Comparison of ENCODE assay signal across 9 cellular contexts in genomic region chr11:58647141-58647699, GRCh38. TPM values are rescaled to one million over a fixed set of nuclear protein-coding genes. Genes with fewer than 3 reads are reported as not detected.
DNase-seq lines count a peak whose midpoint lies in the region; ATAC-seq and TF ChIP-seq lines count a peak whose summit lies in the region.
"Had no signal": no experiment of that assay in that cellular context is flagged by ENCODE, and none has a peak within 500 bp of the region (broad histone marks: within the 10 kb centered on the region; RNA-seq: fewer than 3 reads in every experiment).

No MANE protein-coding gene starts in this region.

- no peak for TF ChIP-seq CTCF in lower leg skin (IDR thresholded peaks at IDR 0.05)

- H4K20me1 ChIP-seq in BLaER1 treated with 17β-estradiol and CSF1 and Interleukin-3, amounts not matched to agents 10 nM and 100 nM: no peaks in the 10 kb centered on the region
- no peaks in the 10 kb centered on the region for H4K20me1 ChIP-seq in Karpas-422 (ENCODE audit: insufficient read depth, low read depth, low read length)

- 78 to 79% methylated on average over 2 of the region's 2 CpGs for WGBS in lower leg skin, 2 donors

- intact Hi-C loops in lower leg skin (cut with DNase I; ENCODE audit: low total_unique reads): no loop called here

- H3K9me3 ChIP-seq in BLaER1 treated with 17β-estradiol and CSF1 and Interleukin-3, amounts not matched to agents 10 nM and 100 nM (replicated peaks in 1 of 11): peaks cover 23 to 49% (median 33%) of the 10 kb centered on the region in 11 experiments
- no peaks in the 10 kb centered on the region; the same call in 1 of the 2 replicates for H3K9me3 ChIP-seq in Karpas-422 (ENCODE audit: low read length)

- no peak overlapping the region for H3K9ac ChIP-seq in BLaER1 treated with 17β-estradiol and CSF1 and Interleukin-3, amounts not matched to agents 10 nM and 100 nM
- no peak overlapping the region for H3K9ac ChIP-seq in Karpas-422 (ENCODE audit: low read length)

- no peaks in the 10 kb centered on the region for H3K9me2 ChIP-seq in Karpas-422 (replicated peaks; ENCODE audit: insufficient read depth, low read length)

- peak; percentile 84 for ATAC-seq in GM19372 (IDR thresholded peaks at IDR 0.05; ENCODE audit: low read depth, unreplicated experiment)
- ATAC-seq in HG02885 (IDR thresholded peaks at IDR 0.05; ENCODE audit: poor library complexity, unreplicated experiment): peak; percentile 89

- no peak overlapping the region for H3K4me3 ChIP-seq in BLaER1 treated with 17β-estradiol and CSF1 and Interleukin-3, amounts not matched to agents 10 nM and 100 nM
- H3K4me3 ChIP-seq in Karpas-422 (ENCODE audit: low read length): no peak overlapping the region
- no peak overlapping the region for H3K4me3 ChIP-seq in lower leg skin (ENCODE audit: low read depth, poor library complexity, severe bottlenecking)

- H3K27me3 ChIP-seq in BLaER1 treated with 17β-estradiol and CSF1 and Interleukin-3, amounts not matched to agents 10 nM and 100 nM: no peaks in the 10 kb centered on the region
- H3K27me3 ChIP-seq in Karpas-422 (ENCODE audit: low read length): no peaks in the 10 kb centered on the region

- DNase-seq in Karpas-422: peak; percentile 75
- no peak for DNase-seq in lower leg skin (ENCODE audit: low spot score in 2 of 2)
- DNase-seq in CD1c-positive myeloid dendritic cell (ENCODE audit: extremely low spot score): no peak
- no peak for DNase-seq in MV-4-11 (lab: John Stamatoyannopoulos, UW)
- DNase-seq in AG20443 (ENCODE audit: low spot score): no peak
- DNase-seq: NCI-H1930 had no signal

- no peak overlapping the region for H3K27ac ChIP-seq in BLaER1 treated with 17β-estradiol and CSF1 and Interleukin-3, amounts not matched to agents 10 nM and 100 nM
- H3K27ac ChIP-seq in Karpas-422 (ENCODE audit: low read length): peak overlapping the region; percentile 27; the same call in 1 of the 2 replicates

- TF ChIP-seq POLR2A in lower leg skin (IDR thresholded peaks at IDR 0.05): no peak

- peaks cover 0 to 12% (median 0%) of the 10 kb centered on the region in 11 experiments; a peak in 5 of 22 replicates for H3K36me3 ChIP-seq in BLaER1 treated with 17β-estradiol and CSF1 and Interleukin-3, amounts not matched to agents 10 nM and 100 nM
- H3K36me3 ChIP-seq in Karpas-422 (ENCODE audit: insufficient read depth, low read length): no peaks in the 10 kb centered on the region

- peak overlapping the region in 9 of 11 experiments; percentile 44 to 72 (median 56); a peak in 17 of 22 replicates for H3K4me2 ChIP-seq in BLaER1 treated with 17β-estradiol and CSF1 and Interleukin-3, amounts not matched to agents 10 nM and 100 nM
- H3K4me2 ChIP-seq in Karpas-422 (ENCODE audit: low read depth, low read length, poor library complexity, severe bottlenecking): peak overlapping the region; percentile 31

- peaks cover 6 to 21% (median 11%) of the 10 kb centered on the region in 10 experiments; a peak in 18 of 20 replicates for H3K4me1 ChIP-seq in BLaER1 treated with 17β-estradiol and CSF1 and Interleukin-3, amounts not matched to agents 10 nM and 100 nM
- H3K4me1 ChIP-seq in Karpas-422 (ENCODE audit: low read length): peaks cover 26% of the 10 kb centered on the region

- H3K79me2 ChIP-seq in Karpas-422 (ENCODE audit: low read length): no peaks in the 10 kb centered on the region

- H2AFZ ChIP-seq in Karpas-422 (ENCODE audit: low read length): peak overlapping the region; percentile 71; the same call in 1 of the 2 replicates

RNA-seq across cellular contexts. Expression of gene CNTF, which starts 24.8 kb away (rescaled TPM):
- 0.76 and 4.1 TPM in 2 replicates for total RNA-seq in Karpas-422 (2014; rRNA removed; shearing (Covaris generic); ENCODE audit: low replicate concordance)
- 1 to 10 TPM in 3 of 4 donors, under 1 TPM in 1; 0.89 to 2.3 (median 1.6) TPM for total RNA-seq in lower leg skin
